In genomic region chr19:40417714-40417996, GRCh38 we compare ENCODE assay signal across 2 cellular contexts.
TF ChIP-seq lines count a peak whose summit lies in the region.

No MANE protein-coding gene starts in this region.

TF ChIP-seq in IMR-90, 13 proteins besides CTCF, POLR2A, EP300 and RAD21:
- TF ChIP-seq MXI1 (IDR thresholded peaks at IDR 0.05; ENCODE audit: borderline replicate concordance, low read depth, low read length) (no peak), ELK1 (IDR thresholded peaks at IDR 0.05; ENCODE audit: borderline replicate concordance, low read depth, low read length) (no peak), MAFK (IDR thresholded peaks at IDR 0.05; ENCODE audit: low read depth, low read length) (no peak), CEBPB (IDR thresholded peaks at IDR 0.05; ENCODE audit: low read depth, low read length) (no peak), MAZ (IDR thresholded peaks at IDR 0.05; ENCODE audit: borderline replicate concordance, low read depth, low read length) (no peak), RCOR1 (IDR thresholded peaks at IDR 0.05; ENCODE audit: insufficient replicate concordance, low read length) (no peak), SMC3 (IDR thresholded peaks at IDR 0.05; ENCODE audit: low read depth, low read length) (no peak), CHD1 (IDR thresholded peaks at IDR 0.05; ENCODE audit: low read depth, low read length) (no peak), NFE2L2 (IDR thresholded peaks at IDR 0.05; ENCODE audit: low read depth, low read length) (no peak), FOS (IDR thresholded peaks at IDR 0.05; ENCODE audit: low read depth, low read length) (no peak), USF2 (IDR thresholded peaks at IDR 0.05; ENCODE audit: low read depth, low read length) (no peak)

TF ChIP-seq in liver, 16 proteins besides CTCF, POLR2A, EP300 and RAD21:
- TF ChIP-seq EGR1 (IDR thresholded peaks at IDR 0.05; ENCODE audit: low read depth in 2 of 2) (no peak), HNF4A (conservative IDR thresholded peaks at IDR 0.05) (no peak), GABPA (IDR thresholded peaks at IDR 0.05 in 1 of 2, conservative IDR thresholded peaks at IDR 0.05 in 1 of 2) (no peak), MAX (IDR thresholded peaks at IDR 0.05) (no peak), NR2F2 (IDR thresholded peaks at IDR 0.05) (no peak), FOXA1 (IDR thresholded peaks at IDR 0.05) (no peak), JUND (IDR thresholded peaks at IDR 0.05) (no peak), TAF1 (conservative IDR thresholded peaks at IDR 0.05) (no peak), ZBTB33 (IDR thresholded peaks at IDR 0.05) (no peak)
TF ChIP-seq in liver: peak in this region for 0.
